Comparison of ENCODE assay signal across 8 cellular contexts in genomic region chr1:8317647-8318360, GRCh38. TPM values are rescaled to one million over a fixed set of nuclear protein-coding genes. Genes with fewer than 3 reads are reported as not detected.
DNase-seq lines count a peak whose midpoint lies in the region; ATAC-seq and TF ChIP-seq lines count a peak whose summit lies in the region.

Gene SLC45A1 (plus strand): TSS chr1:8318114. CDS start chr1:8324330, 6,216 bp downstream.

- H3K9me3 Mint-ChIP-seq in CD4-positive, CD25-positive, alpha-beta regulatory T cell, result peaks cover 0 to 2% (median 0%) of the 10 kb centered on the region in 7 donors
- no peaks in the 10 kb centered on the region for H3K9me3 Mint-ChIP-seq in activated naive CD8-positive, alpha-beta T cell (ENCODE audit: low read depth)

- H3K27me3 ChIP-seq in CD4-positive, CD25-positive, alpha-beta regulatory T cell (ENCODE audit: control insufficient read depth, insufficient read depth, low read length), result no peaks in the 10 kb centered on the region
- H3K27me3 ChIP-seq in ovary (no peaks in the 10 kb centered on the region), testis (no peaks in the 10 kb centered on the region)

- peak within 1 kb of the TSS; percentile 19 for H3K4me3 ChIP-seq in CD4-positive, CD25-positive, alpha-beta regulatory T cell (ENCODE audit: low read depth, low read length)
- H3K4me3 ChIP-seq in ovary (peak within 1 kb of the TSS; percentile 61), testis (peak within 1 kb of the TSS; percentile 58 to 76)

- no peaks in the 10 kb centered on the region for H3K9me3 ChIP-seq in CD4-positive, CD25-positive, alpha-beta regulatory T cell (ENCODE audit: control insufficient read depth in 2 of 2, low read length in 2 of 2)
- H3K9me3 ChIP-seq in ovary, result no peaks in the 10 kb centered on the region
- no peaks in the 10 kb centered on the region for H3K9me3 ChIP-seq in testis

- no peak within 1 kb of the TSS for H3K27ac ChIP-seq in CD4-positive, CD25-positive, alpha-beta regulatory T cell (ENCODE audit: insufficient read depth, low read length, poor library complexity, severe bottlenecking)
- H3K27ac ChIP-seq in ovary (peak within 1 kb of the TSS in 1 of 2 donors; percentile 31), testis (no peak within 1 kb of the TSS)

- peak; percentile 72 for TF ChIP-seq POLR2A in ovary (IDR thresholded peaks at IDR 0.05)
- no peak for TF ChIP-seq POLR2A in testis (IDR thresholded peaks at IDR 0.05)

- intact Hi-C loops in Right ventricle myocardium superior (cut with DNase I), result loop anchor here (5.0 kb wide), 1 partner anchor 291 kb away; the partner anchor contains the start of gene ERRFI1
- intact Hi-C loops in ovary (cut with DNase I), result loop anchor here in 3 of 4 donors (5.0 to 10.0 kb wide), 5 partner anchors 83 to 336 kb away; partner anchors contain the start of gene ERRFI1 (in 2 of the 3)
- intact Hi-C loops in testis (cut with DNase I; ENCODE audit: low total_unique reads), result loop anchor here (10.0 kb wide), 2 partner anchors 293 to 333 kb away; partner anchors contain the start of gene ERRFI1

- no peak for TF ChIP-seq EP300 in ovary (IDR thresholded peaks at IDR 0.05)

- peaks cover 13% of the 10 kb centered on the region for H3K4me1 ChIP-seq in CD4-positive, CD25-positive, alpha-beta regulatory T cell (ENCODE audit: control insufficient read depth, insufficient read depth, low read length, poor library complexity, severe bottlenecking)
- H3K4me1 ChIP-seq in ovary (ENCODE audit: insufficient read depth), result peaks cover 12% of the 10 kb centered on the region
- H3K4me1 ChIP-seq in testis, result peaks cover 15% of the 10 kb centered on the region

- DNase-seq in CD4-positive, CD25-positive, alpha-beta regulatory T cell, result peak; percentile 75 to 81 (median 81)
- DNase-seq in SK-N-DZ (ENCODE audit: low spot score), result peak; percentile 43
- DNase-seq in Right ventricle myocardium superior, result peak; percentile 91
- DNase-seq in ovary, result peak; percentile 81 to 90 (median 86)
- DNase-seq in testis, result peak; percentile 84

- no peaks in the 10 kb centered on the region for H3K36me3 Mint-ChIP-seq in CD4-positive, CD25-positive, alpha-beta regulatory T cell
- no peaks in the 10 kb centered on the region for H3K36me3 Mint-ChIP-seq in activated naive CD8-positive, alpha-beta T cell

- peak; percentile 84 to 93 for ATAC-seq in CD4-positive, CD25-positive, alpha-beta regulatory T cell (ENCODE audit: low read depth in 2 of 2)
- ATAC-seq in HG03342 (IDR thresholded peaks at IDR 0.05; ENCODE audit: unreplicated experiment), result peak; percentile 43
- peak; percentile 92 for ATAC-seq in Right ventricle myocardium superior (ENCODE audit: poor library complexity)
- no peak for ATAC-seq in HG03039 (IDR thresholded peaks at IDR 0.05; ENCODE audit: unreplicated experiment)

- peaks cover 0 to 27% (median 11%) of the 10 kb centered on the region in 4 donors for H3K4me1 Mint-ChIP-seq in CD4-positive, CD25-positive, alpha-beta regulatory T cell
- H3K4me1 Mint-ChIP-seq in activated naive CD8-positive, alpha-beta T cell (ENCODE audit: low read depth), result peaks cover 11% of the 10 kb centered on the region

- H3K4me3 Mint-ChIP-seq in CD4-positive, CD25-positive, alpha-beta regulatory T cell, result peak within 1 kb of the TSS; percentile 79 to 91 (median 84)
- H3K4me3 Mint-ChIP-seq in activated naive CD8-positive, alpha-beta T cell, result peak within 1 kb of the TSS; percentile 85

- peaks cover 21% of the 10 kb centered on the region for H3K27me3 Mint-ChIP-seq in CD4-positive, CD25-positive, alpha-beta regulatory T cell
- peaks cover 17% of the 10 kb centered on the region for H3K27me3 Mint-ChIP-seq in activated naive CD8-positive, alpha-beta T cell

- 5 to 8% (median 7%) methylated on average over 65 to 73 of the region's 73 CpGs for WGBS in ovary, 3 donors
- WGBS in testis, 2 donors, result 7 to 10% methylated on average over 29 to 40 of the region's 73 CpGs

- peak within 1 kb of the TSS; percentile 20 to 82 (median 82) for H3K27ac Mint-ChIP-seq in CD4-positive, CD25-positive, alpha-beta regulatory T cell
- H3K27ac Mint-ChIP-seq in activated naive CD8-positive, alpha-beta T cell, result peak within 1 kb of the TSS; percentile 34

- TF ChIP-seq CTCF in ovary (IDR thresholded peaks at IDR 0.05) (peak in 2 of 3 donors; percentile 12 to 13), testis (IDR thresholded peaks at IDR 0.05) (peak in 1 of 3 experiments; percentile 1)

- H3K36me3 ChIP-seq in CD4-positive, CD25-positive, alpha-beta regulatory T cell (ENCODE audit: control insufficient read depth, insufficient read depth, low read length), result no peaks in the 10 kb centered on the region
- H3K36me3 ChIP-seq in ovary (no peaks in the 10 kb centered on the region), testis (ENCODE audit: low read depth, missing control alignments) (no peaks in the 10 kb centered on the region)

RNA-seq across cellular contexts. Expression of gene SLC45A1, which starts in this region (rescaled TPM):
- 0.86 TPM for total RNA-seq in CD4-positive, CD25-positive, alpha-beta regulatory T cell
- polyA plus RNA-seq in CD4-positive, CD25-positive, alpha-beta regulatory T cell, result 1 to 10 TPM in 1 of 4 donors, under 1 TPM in 3; 0.47 to 1.4 (median 0.58) TPM
- 0.12 and 0.20 TPM in 2 replicates for polyA plus RNA-seq in SK-N-DZ (2014; cell fraction: cytosol; rRNA removed)
- not detected in 2 replicates for polyA plus RNA-seq in SK-N-DZ (2014; cell fraction: nucleus; rRNA removed)
- total RNA-seq in Right ventricle myocardium superior (1.9 TPM), ovary (1 to 10 TPM; 2.7 to 7.2 (median 4.5) TPM), testis (1 to 10 TPM; 8.5 to 9.0 TPM)
- polyA plus RNA-seq in ovary (1 to 10 TPM in 1 of 2 donors, under 1 TPM in 1; 0.70 to 4.7 TPM), testis (ENCODE audit: insufficient read depth, low read depth, low replicate concordance) (5.6 TPM)
